Comparison of ENCODE assay signal across 13 cellular contexts in the genomic region with DNA sequence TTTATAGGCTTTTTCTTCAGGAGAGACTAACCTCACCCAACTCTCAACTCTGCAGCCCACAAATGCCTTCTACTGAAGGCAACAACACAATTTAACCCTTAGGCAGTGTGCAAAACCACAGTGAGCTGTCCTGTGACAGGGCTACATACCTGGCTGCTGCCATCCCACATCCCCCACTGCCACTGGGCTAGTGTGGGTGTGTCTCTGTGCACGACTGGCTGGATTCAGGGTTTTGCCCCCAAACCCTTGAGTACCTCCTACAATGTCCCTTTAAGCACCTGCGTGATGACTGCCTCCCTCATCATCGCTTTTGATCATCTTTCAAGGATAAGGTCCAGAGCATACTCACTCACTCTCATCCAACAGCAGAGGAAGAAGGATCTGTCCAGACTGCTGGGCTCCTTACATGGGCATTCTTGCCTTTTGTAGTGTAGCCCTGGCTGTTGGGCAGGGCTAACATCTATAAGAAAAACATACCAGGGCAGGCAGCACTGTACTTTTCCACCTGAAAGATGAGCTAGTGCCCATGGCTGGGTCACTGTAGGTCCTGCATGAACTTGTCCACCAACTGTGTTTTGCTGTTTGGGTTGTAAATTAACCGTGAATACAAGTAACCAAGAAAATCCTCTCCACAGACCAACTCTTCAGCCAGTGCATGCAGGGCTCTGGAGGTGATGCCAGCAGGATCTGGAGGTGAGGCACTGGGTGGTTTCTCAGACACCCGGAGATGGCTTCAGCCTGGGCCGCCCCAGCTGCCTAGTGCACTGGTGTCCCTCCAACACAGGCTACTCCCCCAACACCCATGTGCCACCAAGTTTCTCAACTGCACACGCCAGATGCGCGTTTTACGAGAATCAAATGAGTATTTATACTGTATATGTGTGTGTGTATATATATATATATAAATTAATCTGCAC. TPM values are rescaled to one million over a fixed set of nuclear protein-coding genes. Genes with fewer than 3 reads are reported as not detected.
DNase-seq lines count a peak whose midpoint lies in the region; ATAC-seq and TF ChIP-seq lines count a peak whose summit lies in the region.
"Had no signal": no experiment of that assay in that cellular context is flagged by ENCODE, and none has a peak within 500 bp of the region (broad histone marks: within the 10 kb centered on the region; RNA-seq: fewer than 3 reads in every experiment).

No MANE protein-coding gene starts in this region.

- peaks cover 2% of the 10 kb centered on the region for H3K4me1 Mint-ChIP-seq in activated CD4-positive, alpha-beta T cell treated with anti-CD3 and anti-CD28 coated beads, Interleukin-2, amount 10 ng/mL, durations not matched to agents 24 days and 14 days
- H3K4me1 Mint-ChIP-seq in central memory CD8-positive, alpha-beta T cell, result peaks cover 27% of the 10 kb centered on the region
- H3K4me1 Mint-ChIP-seq in osteocyte (ENCODE audit: unreplicated experiment), result peaks cover 23% of the 10 kb centered on the region

- DNase-seq in activated CD4-positive, alpha-beta T cell treated with anti-CD3 and anti-CD28 coated beads, Interleukin-2, amount 10 ng/mL, durations not matched to agents 24 days and 14 days, result no peak
- DNase-seq in activated CD4-positive, alpha-beta T cell treated with anti-CD3 and anti-CD28 coated beads, Interleukin-2, amount 50 U/mL, for 48 hours, result no peak
- DNase-seq in RPMI7951 (ENCODE audit: low read depth), result peak; percentile 52
- peak in 1 of 2 donors; percentile 3 for DNase-seq in central memory CD8-positive, alpha-beta T cell (ENCODE audit: low spot score in 2 of 2)
- peak; percentile 64 for DNase-seq in osteocyte (ENCODE audit: extremely low spot score, unreplicated experiment)
- no peak for DNase-seq in HuH-7 (ENCODE audit: low spot score)
- no peak for DNase-seq in RKO (ENCODE audit: low spot score)
- DNase-seq in DMS53 (lab: John Stamatoyannopoulos, UW), result no peak
- DNase-seq: central memory CD4-positive, alpha-beta T cell; left ventricle myocardium inferior; NCI-H2029 treated with DMSO at 0.1 percent for 48 hours; nephron progenitor cell had no signal

- intact Hi-C loops in activated CD4-positive, alpha-beta T cell treated with anti-CD3 and anti-CD28 coated beads, Interleukin-2, amount 10 ng/mL, durations not matched to agents 24 days and 14 days (cut with micrococcal nuclease), result no loop called here

- H3K36me3 Mint-ChIP-seq in activated CD4-positive, alpha-beta T cell treated with anti-CD3 and anti-CD28 coated beads, Interleukin-2, amount 10 ng/mL, durations not matched to agents 24 days and 14 days (ENCODE audit: low read depth), result peaks cover 20% of the 10 kb centered on the region
- peaks cover 2% of the 10 kb centered on the region for H3K36me3 Mint-ChIP-seq in central memory CD8-positive, alpha-beta T cell (ENCODE audit: insufficient read depth)
- peaks cover 13% of the 10 kb centered on the region for H3K36me3 Mint-ChIP-seq in osteocyte (ENCODE audit: unreplicated experiment)

- TF ChIP-seq CTCF in osteocyte (IDR thresholded peaks at IDR 0.05), result no peak

- no peak overlapping the region for H3K4me3 Mint-ChIP-seq in activated CD4-positive, alpha-beta T cell treated with anti-CD3 and anti-CD28 coated beads, Interleukin-2, amount 10 ng/mL, durations not matched to agents 24 days and 14 days
- H3K4me3 Mint-ChIP-seq in central memory CD8-positive, alpha-beta T cell, result no peak overlapping the region
- no peak overlapping the region for H3K4me3 Mint-ChIP-seq in osteocyte (ENCODE audit: unreplicated experiment)
- H3K4me3 Mint-ChIP-seq: nephron progenitor cell had no signal

- no peaks in the 10 kb centered on the region for H3K9me3 Mint-ChIP-seq in activated CD4-positive, alpha-beta T cell treated with anti-CD3 and anti-CD28 coated beads, Interleukin-2, amount 10 ng/mL, durations not matched to agents 24 days and 14 days
- no peaks in the 10 kb centered on the region for H3K9me3 Mint-ChIP-seq in central memory CD8-positive, alpha-beta T cell
- H3K9me3 Mint-ChIP-seq in osteocyte (ENCODE audit: unreplicated experiment), result peaks cover 3% of the 10 kb centered on the region

- ATAC-seq in central memory CD8-positive, alpha-beta T cell (replicated peaks; ENCODE audit: extremely low read depth, poor library complexity, severe bottlenecking), result no peak
- ATAC-seq: heart right ventricle had no signal

- no peaks in the 10 kb centered on the region for H3K27me3 Mint-ChIP-seq in activated CD4-positive, alpha-beta T cell treated with anti-CD3 and anti-CD28 coated beads, Interleukin-2, amount 10 ng/mL, durations not matched to agents 24 days and 14 days
- no peaks in the 10 kb centered on the region for H3K27me3 Mint-ChIP-seq in central memory CD8-positive, alpha-beta T cell
- H3K27me3 Mint-ChIP-seq in osteocyte (ENCODE audit: unreplicated experiment), result no peaks in the 10 kb centered on the region

- peak overlapping the region; percentile 55 for H3K27ac Mint-ChIP-seq in activated CD4-positive, alpha-beta T cell treated with anti-CD3 and anti-CD28 coated beads, Interleukin-2, amount 10 ng/mL, durations not matched to agents 24 days and 14 days
- H3K27ac Mint-ChIP-seq in central memory CD8-positive, alpha-beta T cell (ENCODE audit: low read depth), result peak overlapping the region; percentile 79
- no peak overlapping the region for H3K27ac Mint-ChIP-seq in osteocyte (ENCODE audit: unreplicated experiment)
- H3K27ac Mint-ChIP-seq: nephron progenitor cell had no signal

RNA-seq across cellular contexts. Expression of a gene that starts 45.2 kb away (rescaled TPM):
- total RNA-seq in activated CD4-positive, alpha-beta T cell treated with anti-CD3 and anti-CD28 coated beads, Interleukin-2, amount 10 ng/mL, durations not matched to agents 24 days and 14 days, result 246 and 255 TPM in 2 replicates
- 32.4 and 38.1 TPM in 2 replicates for total RNA-seq in RPMI7951 (2014; rRNA removed; shearing (Covaris generic))
- 173 and 179 TPM in 2 replicates for total RNA-seq in osteocyte

Comparison
In these comparisons a context has a peak if more than half of its experiments do, and no peak if none do; other contexts are left out.
1. DNase-seq: peak in RPMI7951 (single experiment) and osteocyte (single experiment); none in activated CD4-positive, alpha-beta T cell treated with anti-CD3 and anti-CD28 coated beads, Interleukin-2, amount 10 ng/mL, durations not matched to agents 24 days and 14 days (single experiment), activated CD4-positive, alpha-beta T cell treated with anti-CD3 and anti-CD28 coated beads, Interleukin-2, amount 50 U/mL, for 48 hours (0 of 2), HuH-7 (single experiment), RKO (single experiment) and DMS53 (single experiment).